Comparison of ENCODE assay signal across 16 cellular contexts in the genomic region with DNA sequence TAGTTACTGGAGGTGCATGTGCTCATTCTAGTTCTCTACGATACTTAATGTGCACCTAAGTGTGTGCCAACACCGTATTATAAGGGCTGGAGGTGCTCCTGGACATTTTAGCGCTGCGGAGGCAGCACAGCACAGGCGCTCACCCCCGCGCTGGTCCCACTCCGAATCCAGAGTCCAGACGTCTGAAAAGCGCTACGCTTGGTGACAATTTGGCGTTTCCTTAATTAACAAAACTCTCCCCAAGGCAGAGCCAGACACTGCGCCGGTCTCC. TPM values are rescaled to one million over a fixed set of nuclear protein-coding genes. Genes with fewer than 3 reads are reported as not detected.
DNase-seq lines count a peak whose midpoint lies in the region; TF ChIP-seq lines count a peak whose summit lies in the region.
"Had no signal": no experiment of that assay in that cellular context is flagged by ENCODE, and none has a peak within 500 bp of the region (broad histone marks: within the 10 kb centered on the region; RNA-seq: fewer than 3 reads in every experiment).

No MANE protein-coding gene starts in this region.

- H3K27ac ChIP-seq in coronary artery, result no peak overlapping the region
- H3K27ac ChIP-seq: VCaP had no signal

- H3K4me3 ChIP-seq in BE2C (ENCODE audit: low read depth, low read length) (peak overlapping the region; percentile 63), coronary artery (peak overlapping the region; percentile 69)
- H3K4me3 ChIP-seq: MG63 had no signal

- peaks cover 89% of the 10 kb centered on the region for H3K27me3 Mint-ChIP-seq in nephron (ENCODE audit: low read depth)

- peaks cover 2% of the 10 kb centered on the region for H3K9me3 Mint-ChIP-seq in nephron

- H3K36me3 ChIP-seq in BE2C, result no peaks in the 10 kb centered on the region
- H3K36me3 ChIP-seq: MG63 had no signal

- H3K9me3 ChIP-seq in BE2C, result no peaks in the 10 kb centered on the region
- H3K9me3 ChIP-seq: MG63 had no signal

- peak overlapping the region; percentile 91 to 94 (median 92) for H3K4me3 Mint-ChIP-seq in nephron

- H3K27me3 ChIP-seq in BE2C, result no peaks in the 10 kb centered on the region

- DNase-seq in BE2C (no peak), GM10266 (ENCODE audit: extremely low spot score) (peak; percentile 23), coronary artery (ENCODE audit: low spot score) (no peak), ureter (ENCODE audit: low spot score) (no peak), GM13976 (ENCODE audit: low spot score) (no peak), posterior cingulate gyrus (no peak)
- DNase-seq in activated effector memory CD4-positive, alpha-beta T cell treated with Interleukin-2 at 50 U/mL for 16 hours, result no peak
- DNase-seq: amygdala; foreskin fibroblast; HCEC 1CT; MG63; naive thymus-derived CD8-positive, alpha-beta T cell; stimulated activated CD4-positive, alpha-beta T cell treated with anti-CD3 and anti-CD28 coated beads, Interleukin-4, amount 100 ng/mL, for 4 hours; stimulated activated naive CD4-positive, alpha-beta T cell treated with Interleukin-2 at 50 U/mL for 16 hours had no signal

- in situ Hi-C loops in GM13976 (cut with MboI; ENCODE audit: low sequenced_read_pairs, unreplicated experiment), result no loop called here

- no peaks in the 10 kb centered on the region for H3K4me1 ChIP-seq in BE2C

- intact Hi-C loops in posterior cingulate gyrus (cut with DNase I), result no loop called here

- peak overlapping the region; percentile 95 to 98 (median 97) for H3K27ac Mint-ChIP-seq in nephron

- peaks cover 59% of the 10 kb centered on the region for H3K36me3 Mint-ChIP-seq in nephron (ENCODE audit: low read depth)

- no peak for TF ChIP-seq CTCF in BE2C (IDR thresholded peaks at IDR 0.05; ENCODE audit: low read depth, low read length)
- TF ChIP-seq CTCF in GM10266 (IDR thresholded peaks at IDR 0.05; ENCODE audit: control insufficient read depth, insufficient read depth, low read depth, missing control alignments), result no peak
- no peak for TF ChIP-seq CTCF in coronary artery (IDR thresholded peaks at IDR 0.05)
- TF ChIP-seq CTCF in nephron (IDR thresholded peaks at IDR 0.05; ENCODE audit: unreplicated experiment in 3 of 3), result no peak
- TF ChIP-seq CTCF in GM13976 (IDR thresholded peaks at IDR 0.05; ENCODE audit: borderline replicate concordance, control extremely low read depth, extremely low read depth, insufficient read depth, missing control alignments), result no peak

- H3K4me1 Mint-ChIP-seq in nephron, result peaks cover 44% of the 10 kb centered on the region

RNA-seq across cellular contexts. Expression of gene WT1, which starts 1.3 kb away (rescaled TPM):
- 6.7 TPM for polyA plus RNA-seq in BE2C (2012; ENCODE audit: insufficient read depth, insufficient read length, low read depth)
- 0.49 TPM for total RNA-seq in ureter
- total RNA-seq: naive thymus-derived CD8-positive, alpha-beta T cell had no signal
- polyA plus RNA-seq: naive thymus-derived CD8-positive, alpha-beta T cell had no signal
